Comparison of ENCODE assay signal across 8 cellular contexts in genomic region chr2:68357608-68358337, GRCh38. TPM values are rescaled to one million over a fixed set of nuclear protein-coding genes. Genes with fewer than 3 reads are reported as not detected.
DNase-seq lines count a peak whose midpoint lies in the region; ATAC-seq and TF ChIP-seq lines count a peak whose summit lies in the region.

No MANE protein-coding gene starts in this region.

- peaks cover 11 to 15% (median 11%) of the 10 kb centered on the region in 3 donors for H3K4me1 Mint-ChIP-seq in CD8-positive, alpha-beta memory T cell
- peaks cover 26% of the 10 kb centered on the region for H3K4me1 Mint-ChIP-seq in central memory CD8-positive, alpha-beta T cell

- peak; percentile 50 for TF ChIP-seq CTCF in lower lobe of right lung (IDR thresholded peaks at IDR 0.05)

- no peaks in the 10 kb centered on the region for H3K27me3 ChIP-seq in CD8-positive, alpha-beta memory T cell (ENCODE audit: insufficient read depth, low read length, poor library complexity, severe bottlenecking)
- H3K27me3 ChIP-seq in lower lobe of right lung (ENCODE audit: low read depth), result no peaks in the 10 kb centered on the region

- H3K36me3 Mint-ChIP-seq in CD8-positive, alpha-beta memory T cell, result no peaks in the 10 kb centered on the region
- peaks cover 4% of the 10 kb centered on the region for H3K36me3 Mint-ChIP-seq in central memory CD8-positive, alpha-beta T cell (ENCODE audit: insufficient read depth)

- DNase-seq in CD8-positive, alpha-beta memory T cell, result no peak
- DNase-seq in NCI-H526 treated with DMSO at 0.1 percent for 48 hours (lab: John Stamatoyannopoulos, UW) (peak; percentile 46), lower lobe of right lung (no peak), GF-D8 (lab: John Stamatoyannopoulos, UW) (no peak), dedifferentiated amniotic fluid mesenchymal stem cell (ENCODE audit: extremely low spot score) (no peak)
- DNase-seq in central memory CD8-positive, alpha-beta T cell (ENCODE audit: low spot score in 2 of 2), result no peak

- no peaks in the 10 kb centered on the region for H3K9me3 Mint-ChIP-seq in CD8-positive, alpha-beta memory T cell
- no peaks in the 10 kb centered on the region for H3K9me3 Mint-ChIP-seq in central memory CD8-positive, alpha-beta T cell

- no peak overlapping the region for H3K4me3 ChIP-seq in CD8-positive, alpha-beta memory T cell (ENCODE audit: low read length)
- H3K4me3 ChIP-seq in lower lobe of right lung, result no peak overlapping the region

- peak overlapping the region in 6 of 8 donors; percentile 4 to 62 (median 32) for H3K27ac Mint-ChIP-seq in CD8-positive, alpha-beta memory T cell
- peak overlapping the region; percentile 11 for H3K27ac Mint-ChIP-seq in central memory CD8-positive, alpha-beta T cell (ENCODE audit: low read depth)

- ATAC-seq in GM18909 (IDR thresholded peaks at IDR 0.05; ENCODE audit: poor library complexity, unreplicated experiment) (peak; percentile 62), HG03095 (IDR thresholded peaks at IDR 0.05; ENCODE audit: unreplicated experiment) (peak; percentile 56), lower lobe of right lung (peak; percentile 58 to 74)
- ATAC-seq in central memory CD8-positive, alpha-beta T cell (replicated peaks; ENCODE audit: extremely low read depth, poor library complexity, severe bottlenecking), result peak; percentile 69

- intact Hi-C loops in lower lobe of right lung (cut with DNase I), result no loop called here

- H3K36me3 ChIP-seq in CD8-positive, alpha-beta memory T cell (ENCODE audit: insufficient read depth, low read length), result no peaks in the 10 kb centered on the region
- H3K36me3 ChIP-seq in lower lobe of right lung, result no peaks in the 10 kb centered on the region

- CTCF ChIA-PET in CD8-positive, alpha-beta memory T cell (lab: Charles Lee), result interaction anchor here (1.0 to 2.2 kb wide), 6 partner anchors 9 to 236 kb away, joined by 3 to 13 read pairs (median 4); no protein-coding TSS in a partner anchor

- peaks cover 7% of the 10 kb centered on the region for H3K4me1 ChIP-seq in CD8-positive, alpha-beta memory T cell (ENCODE audit: insufficient read depth, low read length)
- peaks cover 1% of the 10 kb centered on the region for H3K4me1 ChIP-seq in lower lobe of right lung

- POLR2A ChIA-PET in CD8-positive, alpha-beta memory T cell (lab: Charles Lee), result interaction anchor here (0.6 kb wide), 1 partner anchor 177 kb away, joined by 3 read pairs; no protein-coding TSS in a partner anchor

- H3K9me3 ChIP-seq in CD8-positive, alpha-beta memory T cell (ENCODE audit: low read length), result no peaks in the 10 kb centered on the region
- H3K9me3 ChIP-seq in lower lobe of right lung, result no peaks in the 10 kb centered on the region

- no peak overlapping the region for H3K27ac ChIP-seq in CD8-positive, alpha-beta memory T cell (ENCODE audit: low read depth, low read length)
- H3K27ac ChIP-seq in lower lobe of right lung, result no peak overlapping the region

- no peak overlapping the region for H3K4me3 Mint-ChIP-seq in CD8-positive, alpha-beta memory T cell
- no peak overlapping the region for H3K4me3 Mint-ChIP-seq in central memory CD8-positive, alpha-beta T cell

- H3K27me3 Mint-ChIP-seq in CD8-positive, alpha-beta memory T cell, result no peaks in the 10 kb centered on the region
- no peaks in the 10 kb centered on the region for H3K27me3 Mint-ChIP-seq in central memory CD8-positive, alpha-beta T cell

RNA-seq across cellular contexts. Expression of gene PLEK, which starts 7.3 kb away (rescaled TPM):
- total RNA-seq in CD8-positive, alpha-beta memory T cell, result 10 to 100 TPM; 21.3 to 23.0 TPM
- polyA plus RNA-seq in CD8-positive, alpha-beta memory T cell, result 135 TPM
- total RNA-seq in lower lobe of right lung, result 42.1 TPM

RNA-seq across cellular contexts. Expression of gene CNRIP1, which starts 38.0 kb away (rescaled TPM):
- total RNA-seq in CD8-positive, alpha-beta memory T cell, result under 1 TPM in 1 of 2 experiments, not detected in 1; 0.11 TPM
- polyA plus RNA-seq in CD8-positive, alpha-beta memory T cell, result not detected
- total RNA-seq in lower lobe of right lung, result 20.8 TPM

Comparison
In these comparisons a context has a peak if more than half of its experiments do, and no peak if none do; other contexts are left out.
1. RNA of gene CNRIP1, which starts 38.0 kb away (total RNA-seq): 20.8 TPM in lower lobe of right lung (single experiment); 0.11 TPM in CD8-positive, alpha-beta memory T cell; every median in the first group is over 10 times any median in the second.
2. Peak in every context shown above with its lines, with median percentiles within 50 percentile points of each other: ATAC-seq.